Comparison of ENCODE assay signal across 8 cellular contexts in genomic region chr10:89645742-89646172, GRCh38. TPM values are rescaled to one million over a fixed set of nuclear protein-coding genes. Genes with fewer than 3 reads are reported as not detected.
DNase-seq lines count a peak whose midpoint lies in the region; ATAC-seq, FAIRE-seq and TF ChIP-seq lines count a peak whose summit lies in the region.

No MANE protein-coding gene starts in this region.

- no peaks in the 10 kb centered on the region for H3K36me3 Mint-ChIP-seq in T-helper 2 cell treated with Interferon-gamma antibody and Interleukin-4, amounts not matched to agents 5 μg/mL and 100 μg/mL, for 36 hours (ENCODE audit: low read depth)
- H3K36me3 Mint-ChIP-seq in activated naive CD8-positive, alpha-beta T cell = peaks cover 2% of the 10 kb centered on the region

- H3K9me3 ChIP-seq in keratinocyte (ENCODE audit: control insufficient read depth, low read depth, low read length) (no peaks in the 10 kb centered on the region), thoracic aorta (no peaks in the 10 kb centered on the region)

- ATAC-seq in thoracic aorta (ENCODE audit: insufficient number of reproducible peaks, low FRiP score, low read depth) = no peak
- no peak for ATAC-seq in HG03025 (IDR thresholded peaks at IDR 0.05; ENCODE audit: low FRiP score, unreplicated experiment)

- H3K9ac ChIP-seq in keratinocyte (ENCODE audit: control insufficient read depth, extremely low read depth, insufficient read depth, low read length) = peak overlapping the region; percentile 80

- H3K4me3 Mint-ChIP-seq in T-helper 2 cell treated with Interferon-gamma antibody and Interleukin-4, amounts not matched to agents 5 μg/mL and 100 μg/mL, for 36 hours = peak overlapping the region; percentile 83
- peak overlapping the region; percentile 84 for H3K4me3 Mint-ChIP-seq in activated naive CD8-positive, alpha-beta T cell

- peaks cover 13% of the 10 kb centered on the region for H3K4me1 ChIP-seq in keratinocyte (ENCODE audit: control insufficient read depth, extremely low read depth, insufficient read depth, low read length)
- H3K4me1 ChIP-seq in thoracic aorta (ENCODE audit: control insufficient read depth in 1 of 2, low read depth in 2 of 2) = peaks cover 6 to 17% of the 10 kb centered on the region in 2 donors

- no peaks in the 10 kb centered on the region for H4K20me1 ChIP-seq in keratinocyte (ENCODE audit: control insufficient read depth, extremely low read depth, insufficient read depth, low read length)

- H3K79me2 ChIP-seq in keratinocyte (ENCODE audit: control insufficient read depth, insufficient read depth, low read length) = peaks cover 26% of the 10 kb centered on the region

- H3K4me3 ChIP-seq in keratinocyte (ENCODE audit: control insufficient read depth in 2 of 3, extremely low read depth in 1 of 3, insufficient read depth in 2 of 3, low read depth in 1 of 3, low read length in 3 of 3) (peak overlapping the region in 1 of 3 experiments; percentile 89), thoracic aorta (peak overlapping the region; percentile 78)

- dilution Hi-C loops in keratinocyte (cut with MboI; ENCODE audit: extremely low pct_ligation_motif_present, low sequenced_read_pairs) = no loop called here

- H3K9me3 Mint-ChIP-seq in T-helper 2 cell treated with Interferon-gamma antibody and Interleukin-4, amounts not matched to agents 5 μg/mL and 100 μg/mL, for 36 hours = no peaks in the 10 kb centered on the region
- no peaks in the 10 kb centered on the region for H3K9me3 Mint-ChIP-seq in activated naive CD8-positive, alpha-beta T cell (ENCODE audit: low read depth)

- H3K27ac ChIP-seq in keratinocyte (ENCODE audit: control insufficient read depth, insufficient read depth, low read length) = no peak overlapping the region
- H3K27ac ChIP-seq in thoracic aorta = peak overlapping the region; percentile 62 to 71

- no peaks in the 10 kb centered on the region for H3K9me1 ChIP-seq in keratinocyte (ENCODE audit: control insufficient read depth, extremely low read depth, insufficient read depth, low read length)

- peaks cover 12% of the 10 kb centered on the region for H3K4me1 Mint-ChIP-seq in T-helper 2 cell treated with Interferon-gamma antibody and Interleukin-4, amounts not matched to agents 5 μg/mL and 100 μg/mL, for 36 hours (ENCODE audit: low read depth)
- H3K4me1 Mint-ChIP-seq in activated naive CD8-positive, alpha-beta T cell (ENCODE audit: low read depth) = peaks cover 8% of the 10 kb centered on the region

- H3K27me3 ChIP-seq in keratinocyte (ENCODE audit: control insufficient read depth, extremely low read depth, insufficient read depth, low read length) = no peaks in the 10 kb centered on the region
- no peaks in the 10 kb centered on the region for H3K27me3 ChIP-seq in thoracic aorta (replicated peaks; ENCODE audit: insufficient read depth)

- TF ChIP-seq CTCF in keratinocyte (optimal IDR thresholded peaks at IDR 0.05 in 1 of 3, IDR thresholded peaks at IDR 0.05 in 1 of 3, conservative IDR thresholded peaks at IDR 0.05 in 1 of 3; ENCODE audit: extremely low read depth in 1 of 3, insufficient read depth in 2 of 3, low read length in 3 of 3) = no peak
- TF ChIP-seq CTCF in thoracic aorta (IDR thresholded peaks at IDR 0.05) = no peak

- FAIRE-seq in keratinocyte (lab: Jason Lieb, UNC) = peak; percentile 51

- H3K36me3 ChIP-seq in keratinocyte (ENCODE audit: control insufficient read depth in 2 of 2, extremely low read depth in 1 of 2, insufficient read depth in 2 of 2, low read length in 2 of 2) (no peaks in the 10 kb centered on the region), thoracic aorta (no peaks in the 10 kb centered on the region)

- H3K27ac Mint-ChIP-seq in T-helper 2 cell treated with Interferon-gamma antibody and Interleukin-4, amounts not matched to agents 5 μg/mL and 100 μg/mL, for 36 hours = peak overlapping the region; percentile 89
- no peak overlapping the region for H3K27ac Mint-ChIP-seq in activated naive CD8-positive, alpha-beta T cell

- peak overlapping the region; percentile 75 for H3K4me2 ChIP-seq in keratinocyte (ENCODE audit: control insufficient read depth, extremely low read depth, insufficient read depth, low read depth, low read length)

- DNase-seq in T-helper 2 cell treated with Interferon-gamma antibody and Interleukin-4, amounts not matched to agents 5 μg/mL and 100 μg/mL, for 36 hours (ENCODE audit: low spot score) = no peak
- DNase-seq in T-helper 2 cell (no peak), keratinocyte (ENCODE audit: low read depth, low spot score) (no peak), thoracic aorta (ENCODE audit: low spot score) (no peak), NCI-H1105 (lab: John Stamatoyannopoulos, UW) (no peak)
- no peak for DNase-seq in activated CD4-positive, alpha-beta T cell treated with anti-CD3 and anti-CD28 coated beads for 4 hours

- H2AFZ ChIP-seq in keratinocyte (ENCODE audit: control insufficient read depth, low read length) = peak overlapping the region; percentile 85

- peaks cover 16% of the 10 kb centered on the region for H3K27me3 Mint-ChIP-seq in T-helper 2 cell treated with Interferon-gamma antibody and Interleukin-4, amounts not matched to agents 5 μg/mL and 100 μg/mL, for 36 hours (ENCODE audit: low read depth)
- H3K27me3 Mint-ChIP-seq in activated naive CD8-positive, alpha-beta T cell = peaks cover 19% of the 10 kb centered on the region

RNA-seq across cellular contexts. Expression of gene PANK1, which starts 0.7 kb away (rescaled TPM):
- 6.0 to 9.5 TPM (median 6.8 TPM) in 3 replicates for polyA plus RNA-seq in keratinocyte
- 8.6 TPM for polyA plus RNA-seq in keratinocyte (2011; ENCODE audit: low read depth)
- polyA plus RNA-seq in keratinocyte (2011; cell fraction: cytosol; rRNA removed) = 4.2 and 6.4 TPM in 2 replicates
- 9.1 and 9.3 TPM in 2 replicates for polyA plus RNA-seq in keratinocyte (2011; cell fraction: nucleus; rRNA removed)
- 4.0 and 6.2 TPM in 2 replicates for polyA plus RNA-seq in keratinocyte (2012; ENCODE audit: low replicate concordance)
- 2.7 to 10.6 TPM (median 10.0 TPM) in 3 replicates for polyA minus RNA-seq in keratinocyte
- polyA minus RNA-seq in keratinocyte (2011; cell fraction: cytosol; rRNA and poly(A)+ RNA removed) = 4.2 TPM
- 7.3 and 12.2 TPM in 2 replicates for polyA minus RNA-seq in keratinocyte (2011; cell fraction: nucleus; rRNA and poly(A)+ RNA removed)
- 1 to 10 TPM in 1 of 2 donors, under 1 TPM in 1; 0.95 to 5.5 TPM for total RNA-seq in thoracic aorta

RNA-seq across cellular contexts. Expression of gene KIF20B, which starts 55.6 kb away (rescaled TPM):
- polyA plus RNA-seq in keratinocyte = 2.5 to 9.2 TPM (median 5.8 TPM) in 3 replicates
- 8.2 TPM for polyA plus RNA-seq in keratinocyte (2011; ENCODE audit: low read depth)
- 1.4 and 4.0 TPM in 2 replicates for polyA plus RNA-seq in keratinocyte (2011; cell fraction: cytosol; rRNA removed)
- polyA plus RNA-seq in keratinocyte (2011; cell fraction: nucleus; rRNA removed) = 5.2 and 5.7 TPM in 2 replicates
- polyA plus RNA-seq in keratinocyte (2012; ENCODE audit: low replicate concordance) = 1.4 and 8.2 TPM in 2 replicates
- 1.7 to 21.2 TPM (median 5.3 TPM) in 3 replicates for polyA minus RNA-seq in keratinocyte
- 1.3 TPM for polyA minus RNA-seq in keratinocyte (2011; cell fraction: cytosol; rRNA and poly(A)+ RNA removed)
- 3.6 and 7.3 TPM in 2 replicates for polyA minus RNA-seq in keratinocyte (2011; cell fraction: nucleus; rRNA and poly(A)+ RNA removed)
- 1 to 10 TPM; 2.0 to 9.9 TPM for total RNA-seq in thoracic aorta
